11 cellular contexts compared by ENCODE assay signal in genomic region chr1:27644369-27645070, GRCh38. TPM values are rescaled to one million over a fixed set of nuclear protein-coding genes. Genes with fewer than 3 reads are reported as not detected.
"Had no signal": no experiment of that assay in that cellular context is flagged by ENCODE, and none has a peak within 500 bp of the region (broad histone marks: within the 10 kb centered on the region; RNA-seq: fewer than 3 reads in every experiment).

No MANE protein-coding gene starts in this region.

- H3K9me3 Mint-ChIP-seq: activated T-cell treated with anti-CD3 and anti-CD28 coated beads, Interleukin-2, amount 50 U/mL, for 72 hours had no signal

- H3K27ac ChIP-seq: cardiac muscle cell, colonic mucosa, heart left ventricle, parathyroid adenoma, stomach had no signal

- H3K27me3 ChIP-seq: cardiac muscle cell, colonic mucosa, heart left ventricle, stomach had no signal

- H3K36me3 ChIP-seq: cardiac muscle cell, colonic mucosa, heart left ventricle, stomach had no signal

- H3K9ac ChIP-seq: parathyroid adenoma had no signal

- H3K4me3 ChIP-seq: cardiac muscle cell, colonic mucosa, heart left ventricle, stomach had no signal

- FAIRE-seq: astrocyte, frontal cortex, islet of Langerhans had no signal

- H3K4me3 Mint-ChIP-seq: activated T-cell treated with anti-CD3 and anti-CD28 coated beads, Interleukin-2, amount 50 U/mL, for 72 hours had no signal

- H3K9me3 ChIP-seq: colonic mucosa, heart left ventricle, stomach had no signal

- H2AFZ ChIP-seq: parathyroid adenoma had no signal

- H3K27ac Mint-ChIP-seq: activated T-cell treated with anti-CD3 and anti-CD28 coated beads, Interleukin-2, amount 50 U/mL, for 72 hours had no signal

- H3K79me2 ChIP-seq: parathyroid adenoma had no signal

- H3K4me1 ChIP-seq: colonic mucosa, parathyroid adenoma had no signal

RNA-seq across cellular contexts. Expression of gene FGR, which starts 9.5 kb away (rescaled TPM):
- total RNA-seq: astrocyte, cardiac muscle cell, fibroblast of lung had no signal
- polyA plus RNA-seq: fibroblast of lung, neural cell had no signal
